ENCODE assay signal across 1 cellular context in the genomic region with DNA sequence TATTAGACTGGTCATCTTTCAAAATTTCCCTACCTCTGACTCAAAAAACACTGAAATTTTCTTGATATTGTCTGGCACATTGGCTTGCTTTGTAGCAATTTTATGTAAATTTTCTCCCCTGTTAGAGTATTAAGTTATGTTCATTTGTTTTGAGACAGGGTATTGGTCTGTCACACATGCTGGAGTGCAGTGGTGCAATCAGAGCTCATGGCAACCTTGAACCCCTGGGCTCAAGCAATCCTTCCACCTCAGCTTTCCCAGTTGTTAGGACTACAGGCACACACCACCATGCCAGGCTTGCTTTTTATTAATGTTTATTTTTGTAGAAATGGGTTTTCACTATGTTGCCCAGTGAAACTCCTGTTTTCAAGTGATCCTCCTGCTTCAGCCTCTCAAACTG.
TF ChIP-seq lines count a peak whose summit lies in the region.

No MANE protein-coding gene starts in this region.

TF ChIP-seq in HepG2, 621 proteins besides CTCF, POLR2A, EP300 and RAD21 (continued from another document and continues in another):
- TF ChIP-seq, protein P1, sequence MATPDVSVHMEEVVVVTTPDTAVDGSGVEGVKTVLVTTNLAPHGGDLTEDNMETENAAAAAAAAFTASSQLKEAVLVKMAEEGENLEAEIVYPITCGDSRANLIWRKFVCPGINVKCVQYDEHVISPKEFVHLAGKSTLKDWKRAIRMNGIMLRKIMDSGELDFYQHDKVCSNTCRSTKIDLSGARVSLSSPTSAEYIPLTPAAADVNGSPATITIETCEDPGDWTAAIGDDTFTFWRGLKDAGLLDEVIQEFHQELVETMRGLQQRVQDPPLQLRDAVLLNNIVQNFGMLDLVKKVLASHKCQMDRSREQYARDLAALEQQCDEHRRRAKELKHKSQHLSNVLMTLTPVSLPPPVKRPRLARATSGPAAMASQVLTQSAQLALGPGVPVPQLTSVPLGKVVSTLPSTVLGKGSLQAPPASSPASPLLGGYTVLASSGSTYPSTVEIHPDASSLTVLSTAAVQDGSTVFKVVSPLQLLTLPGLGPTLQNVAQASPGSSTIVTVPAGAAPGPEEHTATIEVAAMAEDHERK (CRISPR knock-in tag; IDR thresholded peaks at IDR 0.05; ENCODE audit: low read depth): no peak
- TF ChIP-seq HNF4A (CRISPR knock-in tag; IDR thresholded peaks at IDR 0.05): peak; percentile 64
- no peak for TF ChIP-seq SSRP1 (CRISPR knock-in tag; IDR thresholded peaks at IDR 0.05)
- TF ChIP-seq ZC3H4 (CRISPR knock-in tag; IDR thresholded peaks at IDR 0.05; ENCODE audit: borderline replicate concordance): no peak
- no peak for TF ChIP-seq KAT2B (IDR thresholded peaks at IDR 0.05; ENCODE audit: borderline replicate concordance, low read depth, low read length)
- peak; percentile 86 for TF ChIP-seq CEBPB (IDR thresholded peaks at IDR 0.05; ENCODE audit: borderline replicate concordance, low read depth, low read length)
- TF ChIP-seq ZNF749 (CRISPR knock-in tag; IDR thresholded peaks at IDR 0.05; ENCODE audit: borderline replicate concordance): no peak
- TF ChIP-seq ZNF431 (CRISPR knock-in tag; IDR thresholded peaks at IDR 0.05; ENCODE audit: borderline replicate concordance, low read depth): no peak
- TF ChIP-seq PRMT3 (CRISPR knock-in tag; IDR thresholded peaks at IDR 0.05; ENCODE audit: borderline replicate concordance, low read depth): no peak
- no peak for TF ChIP-seq KLF12 (CRISPR knock-in tag; IDR thresholded peaks at IDR 0.05; ENCODE audit: borderline replicate concordance)
- no peak for TF ChIP-seq ZFP41 (CRISPR knock-in tag; IDR thresholded peaks at IDR 0.05; ENCODE audit: borderline replicate concordance)
- TF ChIP-seq POLR2AphosphoS2 (IDR thresholded peaks at IDR 0.05; ENCODE audit: low read depth, low read length): no peak
- TF ChIP-seq MTF1 (CRISPR knock-in tag; IDR thresholded peaks at IDR 0.05): no peak
- no peak for TF ChIP-seq ZNF33A (CRISPR knock-in tag; IDR thresholded peaks at IDR 0.05; ENCODE audit: borderline replicate concordance)
- TF ChIP-seq, protein P2, sequence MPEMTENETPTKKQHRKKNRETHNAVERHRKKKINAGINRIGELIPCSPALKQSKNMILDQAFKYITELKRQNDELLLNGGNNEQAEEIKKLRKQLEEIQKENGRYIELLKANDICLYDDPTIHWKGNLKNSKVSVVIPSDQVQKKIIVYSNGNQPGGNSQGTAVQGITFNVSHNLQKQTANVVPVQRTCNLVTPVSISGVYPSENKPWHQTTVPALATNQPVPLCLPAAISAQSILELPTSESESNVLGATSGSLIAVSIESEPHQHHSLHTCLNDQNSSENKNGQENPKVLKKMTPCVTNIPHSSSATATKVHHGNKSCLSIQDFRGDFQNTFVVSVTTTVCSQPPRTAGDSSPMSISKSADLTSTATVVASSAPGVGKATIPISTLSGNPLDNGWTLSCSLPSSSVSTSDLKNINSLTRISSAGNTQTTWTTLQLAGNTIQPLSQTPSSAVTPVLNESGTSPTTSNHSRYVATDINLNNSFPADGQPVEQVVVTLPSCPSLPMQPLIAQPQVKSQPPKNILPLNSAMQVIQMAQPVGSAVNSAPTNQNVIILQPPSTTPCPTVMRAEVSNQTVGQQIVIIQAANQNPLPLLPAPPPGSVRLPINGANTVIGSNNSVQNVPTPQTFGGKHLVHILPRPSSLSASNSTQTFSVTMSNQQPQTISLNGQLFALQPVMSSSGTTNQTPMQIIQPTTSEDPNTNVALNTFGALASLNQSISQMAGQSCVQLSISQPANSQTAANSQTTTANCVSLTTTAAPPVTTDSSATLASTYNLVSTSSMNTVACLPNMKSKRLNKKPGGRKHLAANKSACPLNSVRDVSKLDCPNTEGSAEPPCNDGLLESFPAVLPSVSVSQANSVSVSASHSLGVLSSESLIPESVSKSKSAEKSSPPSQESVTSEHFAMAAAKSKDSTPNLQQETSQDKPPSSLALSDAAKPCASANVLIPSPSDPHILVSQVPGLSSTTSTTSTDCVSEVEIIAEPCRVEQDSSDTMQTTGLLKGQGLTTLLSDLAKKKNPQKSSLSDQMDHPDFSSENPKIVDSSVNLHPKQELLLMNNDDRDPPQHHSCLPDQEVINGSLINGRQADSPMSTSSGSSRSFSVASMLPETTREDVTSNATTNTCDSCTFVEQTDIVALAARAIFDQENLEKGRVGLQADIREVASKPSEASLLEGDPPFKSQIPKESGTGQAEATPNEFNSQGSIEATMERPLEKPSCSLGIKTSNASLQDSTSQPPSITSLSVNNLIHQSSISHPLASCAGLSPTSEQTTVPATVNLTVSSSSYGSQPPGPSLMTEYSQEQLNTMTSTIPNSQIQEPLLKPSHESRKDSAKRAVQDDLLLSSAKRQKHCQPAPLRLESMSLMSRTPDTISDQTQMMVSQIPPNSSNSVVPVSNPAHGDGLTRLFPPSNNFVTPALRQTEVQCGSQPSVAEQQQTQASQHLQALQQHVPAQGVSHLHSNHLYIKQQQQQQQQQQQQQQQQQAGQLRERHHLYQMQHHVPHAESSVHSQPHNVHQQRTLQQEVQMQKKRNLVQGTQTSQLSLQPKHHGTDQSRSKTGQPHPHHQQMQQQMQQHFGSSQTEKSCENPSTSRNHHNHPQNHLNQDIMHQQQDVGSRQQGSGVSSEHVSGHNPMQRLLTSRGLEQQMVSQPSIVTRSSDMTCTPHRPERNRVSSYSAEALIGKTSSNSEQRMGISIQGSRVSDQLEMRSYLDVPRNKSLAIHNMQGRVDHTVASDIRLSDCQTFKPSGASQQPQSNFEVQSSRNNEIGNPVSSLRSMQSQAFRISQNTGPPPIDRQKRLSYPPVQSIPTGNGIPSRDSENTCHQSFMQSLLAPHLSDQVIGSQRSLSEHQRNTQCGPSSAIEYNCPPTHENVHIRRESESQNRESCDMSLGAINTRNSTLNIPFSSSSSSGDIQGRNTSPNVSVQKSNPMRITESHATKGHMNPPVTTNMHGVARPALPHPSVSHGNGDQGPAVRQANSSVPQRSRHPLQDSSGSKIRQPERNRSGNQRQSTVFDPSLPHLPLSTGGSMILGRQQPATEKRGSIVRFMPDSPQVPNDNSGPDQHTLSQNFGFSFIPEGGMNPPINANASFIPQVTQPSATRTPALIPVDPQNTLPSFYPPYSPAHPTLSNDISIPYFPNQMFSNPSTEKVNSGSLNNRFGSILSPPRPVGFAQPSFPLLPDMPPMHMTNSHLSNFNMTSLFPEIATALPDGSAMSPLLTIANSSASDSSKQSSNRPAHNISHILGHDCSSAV (CRISPR knock-in tag; IDR thresholded peaks at IDR 0.05; ENCODE audit: borderline replicate concordance): no peak
- no peak for TF ChIP-seq ZNF564 (CRISPR knock-in tag; IDR thresholded peaks at IDR 0.05)
- TF ChIP-seq NR2F6 (IDR thresholded peaks at IDR 0.05): no peak
- TF ChIP-seq NR2F6 (CRISPR knock-in tag; IDR thresholded peaks at IDR 0.05): 0 out of 2 replicates have a peak, but pooled peaks have one; percentile 16
- no peak for TF ChIP-seq ZKSCAN1 (IDR thresholded peaks at IDR 0.05; ENCODE audit: low read length)
- 0 out of 2 replicates have a peak, but pooled peaks have one; percentile 22 for TF ChIP-seq ZNF644 (CRISPR knock-in tag; IDR thresholded peaks at IDR 0.05; ENCODE audit: low read depth)
- no peak for TF ChIP-seq NFE2 (CRISPR knock-in tag; IDR thresholded peaks at IDR 0.05)
- TF ChIP-seq MED1 (CRISPR knock-in tag; IDR thresholded peaks at IDR 0.05): peak; percentile 31; the same call in 1 of the 2 replicates
- TF ChIP-seq, protein P3, sequence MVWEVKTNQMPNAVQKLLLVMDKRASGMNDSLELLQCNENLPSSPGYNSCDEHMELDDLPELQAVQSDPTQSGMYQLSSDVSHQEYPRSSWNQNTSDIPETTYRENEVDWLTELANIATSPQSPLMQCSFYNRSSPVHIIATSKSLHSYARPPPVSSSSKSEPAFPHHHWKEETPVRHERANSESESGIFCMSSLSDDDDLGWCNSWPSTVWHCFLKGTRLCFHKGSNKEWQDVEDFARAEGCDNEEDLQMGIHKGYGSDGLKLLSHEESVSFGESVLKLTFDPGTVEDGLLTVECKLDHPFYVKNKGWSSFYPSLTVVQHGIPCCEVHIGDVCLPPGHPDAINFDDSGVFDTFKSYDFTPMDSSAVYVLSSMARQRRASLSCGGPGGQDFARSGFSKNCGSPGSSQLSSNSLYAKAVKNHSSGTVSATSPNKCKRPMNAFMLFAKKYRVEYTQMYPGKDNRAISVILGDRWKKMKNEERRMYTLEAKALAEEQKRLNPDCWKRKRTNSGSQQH (CRISPR knock-in tag; IDR thresholded peaks at IDR 0.05; ENCODE audit: low read depth): 0 out of 2 replicates have a peak, but pooled peaks have one; percentile 22
- TF ChIP-seq ZBTB38 (CRISPR knock-in tag; IDR thresholded peaks at IDR 0.05): no peak
- TF ChIP-seq, protein P4, sequence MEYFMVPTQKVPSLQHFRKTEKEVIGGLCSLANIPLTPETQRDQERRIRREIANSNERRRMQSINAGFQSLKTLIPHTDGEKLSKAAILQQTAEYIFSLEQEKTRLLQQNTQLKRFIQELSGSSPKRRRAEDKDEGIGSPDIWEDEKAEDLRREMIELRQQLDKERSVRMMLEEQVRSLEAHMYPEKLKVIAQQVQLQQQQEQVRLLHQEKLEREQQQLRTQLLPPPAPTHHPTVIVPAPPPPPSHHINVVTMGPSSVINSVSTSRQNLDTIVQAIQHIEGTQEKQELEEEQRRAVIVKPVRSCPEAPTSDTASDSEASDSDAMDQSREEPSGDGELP (IDR thresholded peaks at IDR 0.05; ENCODE audit: borderline replicate concordance, low read depth): no peak
- TF ChIP-seq, protein P5, sequence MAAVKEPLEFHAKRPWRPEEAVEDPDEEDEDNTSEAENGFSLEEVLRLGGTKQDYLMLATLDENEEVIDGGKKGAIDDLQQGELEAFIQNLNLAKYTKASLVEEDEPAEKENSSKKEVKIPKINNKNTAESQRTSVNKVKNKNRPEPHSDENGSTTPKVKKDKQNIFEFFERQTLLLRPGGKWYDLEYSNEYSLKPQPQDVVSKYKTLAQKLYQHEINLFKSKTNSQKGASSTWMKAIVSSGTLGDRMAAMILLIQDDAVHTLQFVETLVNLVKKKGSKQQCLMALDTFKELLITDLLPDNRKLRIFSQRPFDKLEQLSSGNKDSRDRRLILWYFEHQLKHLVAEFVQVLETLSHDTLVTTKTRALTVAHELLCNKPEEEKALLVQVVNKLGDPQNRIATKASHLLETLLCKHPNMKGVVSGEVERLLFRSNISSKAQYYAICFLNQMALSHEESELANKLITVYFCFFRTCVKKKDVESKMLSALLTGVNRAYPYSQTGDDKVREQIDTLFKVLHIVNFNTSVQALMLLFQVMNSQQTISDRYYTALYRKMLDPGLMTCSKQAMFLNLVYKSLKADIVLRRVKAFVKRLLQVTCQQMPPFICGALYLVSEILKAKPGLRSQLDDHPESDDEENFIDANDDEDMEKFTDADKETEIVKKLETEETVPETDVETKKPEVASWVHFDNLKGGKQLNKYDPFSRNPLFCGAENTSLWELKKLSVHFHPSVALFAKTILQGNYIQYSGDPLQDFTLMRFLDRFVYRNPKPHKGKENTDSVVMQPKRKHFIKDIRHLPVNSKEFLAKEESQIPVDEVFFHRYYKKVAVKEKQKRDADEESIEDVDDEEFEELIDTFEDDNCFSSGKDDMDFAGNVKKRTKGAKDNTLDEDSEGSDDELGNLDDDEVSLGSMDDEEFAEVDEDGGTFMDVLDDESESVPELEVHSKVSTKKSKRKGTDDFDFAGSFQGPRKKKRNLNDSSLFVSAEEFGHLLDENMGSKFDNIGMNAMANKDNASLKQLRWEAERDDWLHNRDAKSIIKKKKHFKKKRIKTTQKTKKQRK (IDR thresholded peaks at IDR 0.05; ENCODE audit: low read length): no peak
- TF ChIP-seq HDAC2 (CRISPR knock-in tag; IDR thresholded peaks at IDR 0.05): no peak
- TF ChIP-seq JARID2 (CRISPR knock-in tag; IDR thresholded peaks at IDR 0.05; ENCODE audit: insufficient replicate concordance): no peak
- no peak for TF ChIP-seq HES4 (CRISPR knock-in tag; IDR thresholded peaks at IDR 0.05; ENCODE audit: borderline replicate concordance)
- TF ChIP-seq GLI4 (CRISPR knock-in tag; IDR thresholded peaks at IDR 0.05; ENCODE audit: borderline replicate concordance): no peak
- no peak for TF ChIP-seq CREM (IDR thresholded peaks at IDR 0.05)
- no peak for TF ChIP-seq CREM (CRISPR knock-in tag; IDR thresholded peaks at IDR 0.05)
- TF ChIP-seq NKX3-1 (CRISPR knock-in tag; IDR thresholded peaks at IDR 0.05): no peak
- TF ChIP-seq MAFF (IDR thresholded peaks at IDR 0.05; ENCODE audit: low read depth, low read length): no peak
- no peak for TF ChIP-seq DMAP1 (CRISPR knock-in tag; IDR thresholded peaks at IDR 0.05)
- no peak for TF ChIP-seq HIVEP1 (CRISPR knock-in tag; IDR thresholded peaks at IDR 0.05)
- TF ChIP-seq HCFC1 (IDR thresholded peaks at IDR 0.05; ENCODE audit: low read depth, low read length): no peak
- no peak for TF ChIP-seq U2AF2 (IDR thresholded peaks at IDR 0.05; ENCODE audit: low read depth, low read length)
- TF ChIP-seq SAP130 (CRISPR knock-in tag; IDR thresholded peaks at IDR 0.05; ENCODE audit: low read depth): peak; percentile 41; the same call in 1 of the 2 replicates
- TF ChIP-seq ZNF572 (CRISPR knock-in tag; IDR thresholded peaks at IDR 0.05): no peak
- TF ChIP-seq, protein P6, sequence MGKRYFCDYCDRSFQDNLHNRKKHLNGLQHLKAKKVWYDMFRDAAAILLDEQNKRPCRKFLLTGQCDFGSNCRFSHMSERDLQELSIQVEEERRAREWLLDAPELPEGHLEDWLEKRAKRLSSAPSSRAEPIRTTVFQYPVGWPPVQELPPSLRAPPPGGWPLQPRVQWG (CRISPR knock-in tag; IDR thresholded peaks at IDR 0.05; ENCODE audit: borderline replicate concordance, low read depth): no peak
- TF ChIP-seq RBM39 (IDR thresholded peaks at IDR 0.05; ENCODE audit: low read depth, low read length, poor library complexity, severe bottlenecking): no peak
- TF ChIP-seq, protein P7, sequence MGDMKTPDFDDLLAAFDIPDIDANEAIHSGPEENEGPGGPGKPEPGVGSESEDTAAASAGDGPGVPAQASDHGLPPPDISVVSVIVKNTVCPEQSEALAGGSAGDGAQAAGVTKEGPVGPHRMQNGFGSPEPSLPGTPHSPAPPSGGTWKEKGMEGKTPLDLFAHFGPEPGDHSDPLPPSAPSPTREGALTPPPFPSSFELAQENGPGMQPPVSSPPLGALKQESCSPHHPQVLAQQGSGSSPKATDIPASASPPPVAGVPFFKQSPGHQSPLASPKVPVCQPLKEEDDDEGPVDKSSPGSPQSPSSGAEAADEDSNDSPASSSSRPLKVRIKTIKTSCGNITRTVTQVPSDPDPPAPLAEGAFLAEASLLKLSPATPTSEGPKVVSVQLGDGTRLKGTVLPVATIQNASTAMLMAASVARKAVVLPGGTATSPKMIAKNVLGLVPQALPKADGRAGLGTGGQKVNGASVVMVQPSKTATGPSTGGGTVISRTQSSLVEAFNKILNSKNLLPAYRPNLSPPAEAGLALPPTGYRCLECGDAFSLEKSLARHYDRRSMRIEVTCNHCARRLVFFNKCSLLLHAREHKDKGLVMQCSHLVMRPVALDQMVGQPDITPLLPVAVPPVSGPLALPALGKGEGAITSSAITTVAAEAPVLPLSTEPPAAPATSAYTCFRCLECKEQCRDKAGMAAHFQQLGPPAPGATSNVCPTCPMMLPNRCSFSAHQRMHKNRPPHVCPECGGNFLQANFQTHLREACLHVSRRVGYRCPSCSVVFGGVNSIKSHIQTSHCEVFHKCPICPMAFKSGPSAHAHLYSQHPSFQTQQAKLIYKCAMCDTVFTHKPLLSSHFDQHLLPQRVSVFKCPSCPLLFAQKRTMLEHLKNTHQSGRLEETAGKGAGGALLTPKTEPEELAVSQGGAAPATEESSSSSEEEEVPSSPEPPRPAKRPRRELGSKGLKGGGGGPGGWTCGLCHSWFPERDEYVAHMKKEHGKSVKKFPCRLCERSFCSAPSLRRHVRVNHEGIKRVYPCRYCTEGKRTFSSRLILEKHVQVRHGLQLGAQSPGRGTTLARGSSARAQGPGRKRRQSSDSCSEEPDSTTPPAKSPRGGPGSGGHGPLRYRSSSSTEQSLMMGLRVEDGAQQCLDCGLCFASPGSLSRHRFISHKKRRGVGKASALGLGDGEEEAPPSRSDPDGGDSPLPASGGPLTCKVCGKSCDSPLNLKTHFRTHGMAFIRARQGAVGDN (CRISPR knock-in tag; IDR thresholded peaks at IDR 0.05): no peak
- TF ChIP-seq REPIN1 (CRISPR knock-in tag; IDR thresholded peaks at IDR 0.05; ENCODE audit: borderline replicate concordance, low read depth): no peak
- no peak for TF ChIP-seq ZBTB8A (CRISPR knock-in tag; IDR thresholded peaks at IDR 0.05; ENCODE audit: borderline replicate concordance, low read depth)
